12 cellular contexts compared by ENCODE assay signal in the genomic region with DNA sequence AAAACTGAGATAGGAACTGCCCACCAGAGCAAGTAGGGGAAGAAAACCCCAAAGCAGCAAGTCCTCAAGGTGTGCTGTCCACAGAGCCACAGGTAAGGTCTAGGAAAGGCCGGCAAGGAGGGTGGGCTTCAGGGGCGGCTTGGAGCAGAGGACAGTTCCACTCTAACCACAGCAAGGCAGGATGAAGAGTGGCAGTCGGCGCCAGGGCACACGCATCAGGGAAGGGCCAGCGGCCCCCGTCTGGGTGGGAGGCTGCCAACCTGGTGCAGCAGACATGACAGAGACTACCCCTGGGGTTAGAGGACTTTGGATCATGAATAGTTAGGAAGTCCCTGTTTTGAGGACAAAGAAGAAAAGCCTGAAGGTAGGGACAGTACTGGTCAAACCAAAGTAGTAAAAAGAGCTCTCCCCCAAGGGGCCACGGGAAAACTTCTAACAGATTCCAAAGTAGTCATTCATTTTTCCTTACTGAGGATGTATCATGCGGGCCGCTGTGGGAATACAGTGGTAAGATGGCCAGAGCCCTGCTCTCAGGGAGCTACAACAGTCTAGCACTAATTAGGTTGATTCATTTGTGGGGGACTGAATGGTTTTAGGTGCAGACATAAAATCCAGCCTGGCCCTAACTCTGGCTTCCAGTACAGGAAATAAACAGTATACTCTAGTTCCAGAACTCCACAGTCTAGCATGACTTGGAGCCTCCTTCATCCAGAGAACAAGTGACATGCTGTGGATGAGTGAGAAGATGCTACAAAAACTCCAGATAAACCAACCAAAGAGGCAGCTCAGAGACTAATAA. TPM values are rescaled to one million over a fixed set of nuclear protein-coding genes. Genes with fewer than 3 reads are reported as not detected.
DNase-seq lines count a peak whose midpoint lies in the region; ATAC-seq, FAIRE-seq and TF ChIP-seq lines count a peak whose summit lies in the region.
"Had no signal": no experiment of that assay in that cellular context is flagged by ENCODE, and none has a peak within 500 bp of the region (broad histone marks: within the 10 kb centered on the region; RNA-seq: fewer than 3 reads in every experiment).

No MANE protein-coding gene starts in this region.

- in situ Hi-C loops in GM13976 (cut with MboI; ENCODE audit: low sequenced_read_pairs, unreplicated experiment): loop anchor here (10.0 kb wide), 1 partner anchor 292 kb away; no protein-coding TSS in a partner anchor
- in situ Hi-C loops in K562 (cut with MboI): loop anchor here (25.0 kb wide), 1 partner anchor 160 kb away; a partner anchor contains a TSS

- H2BK120ac ChIP-seq in neuronal stem cell (ENCODE audit: low read depth, low read length): no peak overlapping the region

- no peak for TF ChIP-seq EP300 in K562 (IDR thresholded peaks at IDR 0.05; ENCODE audit: low read length)

- H3K36me3 ChIP-seq in K562 (ENCODE audit: control insufficient read depth, insufficient read depth, low read length) (peaks cover 14% of the 10 kb centered on the region; the same call in 2 of the 3 replicates), neuronal stem cell (replicated peaks in 1 of 2; ENCODE audit: control insufficient read depth in 2 of 2, insufficient read depth in 2 of 2, low read length in 2 of 2) (peaks cover 0 to 9% of the 10 kb centered on the region in 2 donors)

- peaks cover 24% of the 10 kb centered on the region for H3K27me3 Mint-ChIP-seq in activated CD4-positive, alpha-beta T cell treated with anti-CD3 and anti-CD28 coated beads, Interleukin-2, amount 10 ng/mL, durations not matched to agents 7 days and 5 days

- no peaks in the 10 kb centered on the region for H3K9me1 ChIP-seq in K562 (ENCODE audit: control insufficient read depth, insufficient read depth, low read length)

- no peak overlapping the region for H3K4me2 ChIP-seq in K562 (ENCODE audit: insufficient read depth, low read length)
- H3K4me2 ChIP-seq in neuronal stem cell (ENCODE audit: insufficient read depth, low read length, poor library complexity, severe bottlenecking): no peak overlapping the region

- BruUV-seq in K562 (replicated peaks; lab: Mats Ljungman, UMichigan): no TSS peak

- no peaks in the 10 kb centered on the region for H3K36me3 Mint-ChIP-seq in activated CD4-positive, alpha-beta T cell treated with anti-CD3 and anti-CD28 coated beads, Interleukin-2, amount 10 ng/mL, durations not matched to agents 7 days and 5 days (ENCODE audit: low read depth)
- H3K36me3 Mint-ChIP-seq: naive thymus-derived CD4-positive, alpha-beta T cell had no signal

- TF ChIP-seq RAD21 in K562 (CRISPR knock-in tag; conservative IDR thresholded peaks at IDR 0.05 in 1 of 2, IDR thresholded peaks at IDR 0.05 in 1 of 2): no peak

- intact Hi-C loops in K562 (cut with micrococcal nuclease): loop anchor here (2.0 to 5.0 kb wide), 2 partner anchors 14 to 110 kb away; a partner anchor contains a TSS

- POLR2A ChIA-PET in AG04449 (lab: Yijun Ruan, JAX) (no interaction called here), K562 (lab: Yijun Ruan, JAX) (interaction anchor here (0.6 to 2.9 kb wide), 9 partner anchors 8 to 529 kb away, joined by 3 to 13 read pairs (median 4); no protein-coding TSS in a partner anchor)
- POLR2A ChIA-PET in activated CD4-positive, alpha-beta T cell treated with anti-CD3 and anti-CD28 coated beads, Interleukin-2, amount 10 ng/mL, durations not matched to agents 7 days and 5 days (lab: Charles Lee): no interaction called here

- no peak overlapping the region for H3K4me3 Mint-ChIP-seq in activated CD4-positive, alpha-beta T cell treated with anti-CD3 and anti-CD28 coated beads, Interleukin-2, amount 10 ng/mL, durations not matched to agents 7 days and 5 days
- H3K4me3 Mint-ChIP-seq: naive thymus-derived CD4-positive, alpha-beta T cell had no signal

- no peaks in the 10 kb centered on the region for H3K79me1 ChIP-seq in neuronal stem cell (ENCODE audit: low read depth, low read length)

- no peak overlapping the region for H2BK15ac ChIP-seq in neuronal stem cell (ENCODE audit: low read length)

- H3K9ac ChIP-seq in K562 (ENCODE audit: insufficient read depth in 1 of 2, low read depth in 2 of 2, low read length in 2 of 2) (peak overlapping the region; percentile 19 to 73; a peak in 3 of 4 replicates), neuronal stem cell (ENCODE audit: low read depth, low read length, poor library complexity) (peak overlapping the region; percentile 5)

- H3K79me2 ChIP-seq in K562 (ENCODE audit: control insufficient read depth, insufficient read depth, low read length): peaks cover 12% of the 10 kb centered on the region

- no peak overlapping the region for H4K91ac ChIP-seq in neuronal stem cell (ENCODE audit: low read depth, low read length, poor library complexity)

- H3K14ac ChIP-seq in neuronal stem cell (ENCODE audit: low read length): no peak overlapping the region

- no peak for FAIRE-seq in K562 (lab: Jason Lieb, UNC)
- FAIRE-seq: G401.6 had no signal

- CTCF ChIA-PET in AG04449 (lab: Yijun Ruan, JAX): interaction anchor here (0.8 to 1.5 kb wide), 4 partner anchors 15 to 438 kb away, joined by 3 to 4 read pairs (median 3); no protein-coding TSS in a partner anchor
- CTCF ChIA-PET in K562 (lab: Yijun Ruan, JAX; ENCODE audit: low intra/inter-chr PET ratio): no interaction called here
- CTCF ChIA-PET in activated CD4-positive, alpha-beta T cell treated with anti-CD3 and anti-CD28 coated beads, Interleukin-2, amount 10 ng/mL, durations not matched to agents 7 days and 5 days (lab: Charles Lee): interaction anchor here (0.6 kb wide), 1 partner anchor 80 kb away, joined by 3 read pairs; no protein-coding TSS in a partner anchor

- H3K27ac ChIP-seq in K562 (ENCODE audit: extremely low read depth, low read depth, low read length) (peak overlapping the region; percentile 44; the same call in 2 of the 3 replicates), neuronal stem cell (replicated peaks; ENCODE audit: low read length) (no peak overlapping the region)

- ATAC-seq in K562: no peak
- ATAC-seq: naive thymus-derived CD4-positive, alpha-beta T cell had no signal

- H4K8ac ChIP-seq in neuronal stem cell (ENCODE audit: low read depth, low read length): no peak overlapping the region

- TF ChIP-seq CTCF in AG04449 (IDR thresholded peaks at IDR 0.05; ENCODE audit: insufficient read depth, low read length, missing control alignments) (no peak), GM13976 (IDR thresholded peaks at IDR 0.05; ENCODE audit: borderline replicate concordance, control extremely low read depth, extremely low read depth, insufficient read depth, missing control alignments) (no peak), K562 (IDR thresholded peaks at IDR 0.05 in 2 of 3, conservative IDR thresholded peaks at IDR 0.05 in 1 of 3; ENCODE audit: insufficient read depth in 2 of 3, low read depth in 1 of 3, low read length in 3 of 3) (no peak; a peak in 1 of 6 replicates)

- H2AFZ ChIP-seq in K562 (ENCODE audit: low read depth, low read length) (0 out of 2 replicates have a peak overlapping the region, but pooled peaks have one; percentile 5), neuronal stem cell (ENCODE audit: low read length) (no peak overlapping the region)

- H3K27ac Mint-ChIP-seq in activated CD4-positive, alpha-beta T cell treated with anti-CD3 and anti-CD28 coated beads, Interleukin-2, amount 10 ng/mL, durations not matched to agents 7 days and 5 days: no peak overlapping the region
- H3K27ac Mint-ChIP-seq: naive thymus-derived CD4-positive, alpha-beta T cell had no signal

- no peaks in the 10 kb centered on the region for H3K9me3 Mint-ChIP-seq in activated CD4-positive, alpha-beta T cell treated with anti-CD3 and anti-CD28 coated beads, Interleukin-2, amount 10 ng/mL, durations not matched to agents 7 days and 5 days
- H3K9me3 Mint-ChIP-seq: naive thymus-derived CD4-positive, alpha-beta T cell had no signal

- H2BK12ac ChIP-seq in neuronal stem cell (ENCODE audit: low read length): no peak overlapping the region

- H4K20me1 ChIP-seq in K562 (replicated peaks; ENCODE audit: control insufficient read depth, insufficient read depth, low read length): no peaks in the 10 kb centered on the region; the same call in 1 of the 2 replicates

- H3K18ac ChIP-seq in neuronal stem cell (ENCODE audit: low read length): peak overlapping the region; percentile 85

- H2BK5ac ChIP-seq in neuronal stem cell (ENCODE audit: low read length): no peak overlapping the region

- no peak for TF ChIP-seq POLR2A in K562 (conservative IDR thresholded peaks at IDR 0.05)

- H3K4me1 ChIP-seq in K562 (replicated peaks in 1 of 2; ENCODE audit: control insufficient read depth in 2 of 2, insufficient read depth in 2 of 2, low read length in 2 of 2) (peaks cover 54 to 65% of the 10 kb centered on the region in 2 experiments), neuronal stem cell (ENCODE audit: control insufficient read depth in 2 of 2, insufficient read depth in 1 of 2, low read depth in 1 of 2, low read length in 2 of 2) (peaks cover 5 to 8% of the 10 kb centered on the region in 2 donors)

- H3K23ac ChIP-seq in neuronal stem cell (ENCODE audit: low read depth, low read length, poor library complexity): no peak overlapping the region

- H3K27me3 ChIP-seq in K562 (ENCODE audit: control insufficient read depth in 2 of 2, insufficient read depth in 2 of 2, low read length in 2 of 2): no peaks in the 10 kb centered on the region
- H3K27me3 ChIP-seq in neuronal stem cell (ENCODE audit: control insufficient read depth in 3 of 3, insufficient read depth in 3 of 3, low read depth in 1 of 3, low read length in 3 of 3): peaks cover 0 to 28% (median 25%) of the 10 kb centered on the region in 3 experiments

- no peak overlapping the region for H2AK5ac ChIP-seq in neuronal stem cell (ENCODE audit: low read depth, low read length)

- DNase-seq in AG04449 (ENCODE audit: low read depth, low spot score): peak; percentile 17
- peak; percentile 28 for DNase-seq in GM13976 (ENCODE audit: low spot score)
- peak in 1 of 4 experiments; percentile 9 for DNase-seq in K562 (ENCODE audit: extremely low read depth in 1 of 4, low spot score in 3 of 4)
- DNase-seq in neuronal stem cell (ENCODE audit: low spot score): no peak
- no peak for DNase-seq in activated CD4-positive, alpha-beta T cell treated with anti-CD3 and anti-CD28 coated beads, Interleukin-2, amount 10 ng/mL, durations not matched to agents 7 days and 5 days
- DNase-seq in CD1c-positive myeloid dendritic cell (ENCODE audit: extremely low spot score): no peak
- DNase-seq in NCI-H1930 (lab: John Stamatoyannopoulos, UW): no peak
- DNase-seq in NAMALWA (ENCODE audit: low spot score): no peak
- DNase-seq: activated gamma-delta T cell treated with Interleukin-2 at 50 U/mL for 16 hours; naive thymus-derived CD4-positive, alpha-beta T cell; stimulated activated CD8-positive, alpha-beta memory T cell treated with anti-CD3 and anti-CD28 coated beads, Interleukin-4, amount 100 ng/mL, for 48 hours had no signal

- H3K9me3 ChIP-seq in K562 (replicated peaks; ENCODE audit: control insufficient read depth, insufficient read depth, low read depth, low read length): no peaks in the 10 kb centered on the region
- no peaks in the 10 kb centered on the region for H3K9me3 ChIP-seq in neuronal stem cell (replicated peaks in 1 of 2; ENCODE audit: control insufficient read depth in 2 of 2, insufficient read depth in 1 of 2, low read depth in 1 of 2, low read length in 2 of 2)

- H3K4me3 ChIP-seq in AG04449 (ENCODE audit: low read depth, low read length) (no peak overlapping the region), K562 (no peak overlapping the region), neuronal stem cell (ENCODE audit: low read length in 2 of 2) (no peak overlapping the region)

- H3K4me1 Mint-ChIP-seq in activated CD4-positive, alpha-beta T cell treated with anti-CD3 and anti-CD28 coated beads, Interleukin-2, amount 10 ng/mL, durations not matched to agents 7 days and 5 days: peaks cover 2% of the 10 kb centered on the region

- 85% methylated on average over 9 of the region's 10 CpGs for WGBS in K562 (ENCODE audit: insufficient coverage, low coverage, missing lambda C conversion rate)
- WGBS in neuronal stem cell (ENCODE audit: extremely low coverage in 2 of 2, insufficient read length in 2 of 2, insufficient replicate concordance in 1 of 2), 2 donors: no CpG with 5 or more reads among the region's 10 CpGs

- H3K4ac ChIP-seq in neuronal stem cell (ENCODE audit: low read length): no peak overlapping the region

RNA-seq across cellular contexts. Expression of a gene that starts 3.5 kb away (rescaled TPM):
- total RNA-seq in K562 (2011; cell fraction: chromatin; rRNA removed; ENCODE audit: low replicate concordance): 41.9 and 97.0 TPM in 2 replicates
- total RNA-seq in K562 (2011; cell fraction: nucleolus; rRNA removed): 41.8 and 44.9 TPM in 2 replicates
- total RNA-seq in K562 (2011; cell fraction: nucleoplasm; rRNA removed): 34.0 and 35.7 TPM in 2 replicates
- 19.2 and 28.0 TPM in 2 replicates for total RNA-seq in K562 (2014; rRNA removed)
- 7.0 and 7.3 TPM in 2 replicates for total RNA-seq in K562 (2014; rRNA removed; fragmentation: Illumina TruSeq; extraction: Trizol)
- total RNA-seq in K562 (2015; rRNA removed; fragmentation: Illumina TruSeq; extraction: Trizol): 9.5 and 9.7 TPM in 2 replicates
- 30.2 and 31.0 TPM in 2 replicates for total RNA-seq in K562 (2021)
- 30.2 and 36.0 TPM in 2 replicates for polyA plus RNA-seq in K562 (2011; rRNA removed)
- polyA plus RNA-seq in K562 (2011; cell fraction: cytosol; rRNA removed): 27.3 and 36.3 TPM in 2 replicates
- polyA plus RNA-seq in K562 (2011; cell fraction: nucleus; rRNA removed): 68.0 and 110 TPM in 2 replicates
- polyA plus RNA-seq in K562 (2012): 23.3 and 41.5 TPM in 2 replicates
- 23.5 and 26.5 TPM in 2 replicates for polyA plus RNA-seq in K562 (2014; fragmentation: Illumina TruSeq; extraction: Trizol)
- under 1 TPM; 0.29 to 0.51 TPM for polyA plus RNA-seq in K562 (2014; fragmentation: Nextera tagmentation; extraction: Ambion mirVana)
- polyA plus RNA-seq in K562 (2014; rRNA removed): 21.7 and 22.3 TPM in 2 replicates
- 25.4 and 27.5 TPM in 2 replicates for polyA minus RNA-seq in K562 (2011; rRNA and poly(A)+ RNA removed)
- 22.4 and 26.1 TPM in 2 replicates for polyA minus RNA-seq in K562 (2011; cell fraction: cytosol; rRNA and poly(A)+ RNA removed)
- polyA minus RNA-seq in K562 (2011; cell fraction: nucleus; rRNA and poly(A)+ RNA removed): 26.9 and 27.0 TPM in 2 replicates
- polyA plus RNA-seq in neuronal stem cell (2013, experiment 1 of 2): 3.2 TPM
- 3.1 TPM for polyA plus RNA-seq in neuronal stem cell (2013, experiment 2 of 2)
- under 1 TPM; 0.17 to 0.32 TPM for total RNA-seq in activated CD4-positive, alpha-beta T cell treated with anti-CD3 and anti-CD28 coated beads, Interleukin-2, amount 10 ng/mL, durations not matched to agents 7 days and 5 days
- polyA plus RNA-seq: naive thymus-derived CD4-positive, alpha-beta T cell had no signal

Comparison
In these comparisons a context has a peak if more than half of its experiments do, and no peak if none do; other contexts are left out.
1. DNase-seq: peak in AG04449 (single experiment) and GM13976 (single experiment); none in neuronal stem cell (single experiment), activated CD4-positive, alpha-beta T cell treated with anti-CD3 and anti-CD28 coated beads, Interleukin-2, amount 10 ng/mL, durations not matched to agents 7 days and 5 days (single experiment), CD1c-positive myeloid dendritic cell (single experiment), NCI-H1930 (0 of 2) and NAMALWA (single experiment).
2. RNA of a gene that starts 3.5 kb away (total RNA-seq): 7.0 to 97.0 TPM in K562; 0.17 to 0.32 TPM in activated CD4-positive, alpha-beta T cell treated with anti-CD3 and anti-CD28 coated beads, Interleukin-2, amount 10 ng/mL, durations not matched to agents 7 days and 5 days; every median in the first group is over 4 times any median in the second.